ENCODE assay signal across 14 cellular contexts in the genomic region with DNA sequence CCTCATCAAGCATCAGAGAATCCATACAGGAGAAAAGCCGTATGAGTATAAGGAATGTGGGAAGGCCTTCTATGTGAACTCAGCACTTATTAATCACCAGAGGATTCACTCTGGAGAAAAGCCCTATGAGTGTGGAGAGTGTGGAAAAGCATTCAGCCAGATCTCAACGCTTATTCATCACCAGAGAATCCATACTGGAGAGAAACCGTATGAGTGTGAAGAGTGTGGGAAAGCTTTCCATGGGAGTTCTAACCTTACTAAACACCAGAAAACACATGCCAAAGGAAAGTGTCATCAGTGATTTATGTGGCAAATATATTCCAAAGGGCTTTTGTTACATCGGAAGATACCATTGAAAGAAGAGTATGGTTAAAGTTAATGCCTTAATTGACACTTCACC. TPM values are rescaled to one million over a fixed set of nuclear protein-coding genes. Genes with fewer than 3 reads are reported as not detected.
DNase-seq lines count a peak whose midpoint lies in the region; ATAC-seq and TF ChIP-seq lines count a peak whose summit lies in the region.
"Had no signal": no experiment of that assay in that cellular context is flagged by ENCODE, and none has a peak within 500 bp of the region (broad histone marks: within the 10 kb centered on the region; RNA-seq: fewer than 3 reads in every experiment).

No MANE protein-coding gene starts in this region.

- no peak overlapping the region for H3K4me3 ChIP-seq in astrocyte of the spinal cord (ENCODE audit: low read depth, low read length)
- H3K4me3 ChIP-seq in mucosa of descending colon, result no peak overlapping the region
- H3K4me3 ChIP-seq: adrenal gland had no signal

- no peak overlapping the region for H3K4me3 Mint-ChIP-seq in activated CD8-positive, alpha-beta memory T cell treated with anti-CD3 and anti-CD28 coated beads, Interleukin-2, amount 10 ng/mL, durations not matched to agents 7 days and 5 days

- no peaks in the 10 kb centered on the region for H3K9me3 ChIP-seq in mucosa of descending colon
- H3K9me3 ChIP-seq: adrenal gland had no signal

- no peaks in the 10 kb centered on the region for H3K4me1 ChIP-seq in mucosa of descending colon (ENCODE audit: low read depth)

- H3K9me3 Mint-ChIP-seq in activated CD8-positive, alpha-beta memory T cell treated with anti-CD3 and anti-CD28 coated beads, Interleukin-2, amount 10 ng/mL, durations not matched to agents 7 days and 5 days (ENCODE audit: low read depth), result peaks cover 3% of the 10 kb centered on the region

- in situ Hi-C loops in astrocyte of the spinal cord (cut with HindIII; ENCODE audit: low sequenced_read_pairs), result no loop called here

- no peaks in the 10 kb centered on the region for H3K36me3 ChIP-seq in mucosa of descending colon (ENCODE audit: low read depth)
- H3K36me3 ChIP-seq: adrenal gland had no signal

- CTCF ChIA-PET in activated CD8-positive, alpha-beta memory T cell treated with anti-CD3 and anti-CD28 coated beads, Interleukin-2, amount 10 ng/mL, durations not matched to agents 7 days and 5 days (lab: Charles Lee), result interaction anchor here (0.8 kb wide), 1 partner anchor 25 kb away, joined by 3 read pairs; a partner anchor contains a TSS

- DNase-seq in AG08395 (ENCODE audit: low spot score) (peak; percentile 38), HS-27A (ENCODE audit: low read depth) (peak; percentile 91), astrocyte of the spinal cord (ENCODE audit: low read depth, low spot score) (peak; percentile 22), iris pigment epithelial cell (ENCODE audit: low read depth) (peak; percentile 76), mucosa of descending colon (no peak), NCI-H1417 treated with DMSO at 0.1 percent for 48 hours (lab: John Stamatoyannopoulos, UW) (no peak), D341Med (ENCODE audit: low spot score) (no peak)
- DNase-seq in activated CD8-positive, alpha-beta memory T cell treated with anti-CD3 and anti-CD28 coated beads, Interleukin-2, amount 10 ng/mL, durations not matched to agents 7 days and 5 days, result no peak
- DNase-seq: activated CD4-positive, alpha-beta T cell treated with anti-CD3 and anti-CD28 coated beads for 1 hour; adrenal gland; dermis blood vessel endothelial cell; foreskin melanocyte; NCI-H1436 had no signal

- ATAC-seq in activated CD8-positive, alpha-beta memory T cell treated with anti-CD3 and anti-CD28 coated beads, Interleukin-2, amount 10 ng/mL, durations not matched to agents 7 days and 5 days, result no peak
- ATAC-seq in mucosa of descending colon, result no peak

- H3K27me3 Mint-ChIP-seq in activated CD8-positive, alpha-beta memory T cell treated with anti-CD3 and anti-CD28 coated beads, Interleukin-2, amount 10 ng/mL, durations not matched to agents 7 days and 5 days, result peaks cover 3% of the 10 kb centered on the region

- intact Hi-C loops in mucosa of descending colon (cut with DNase I, micrococcal nuclease), result no loop called here

- peaks cover 4% of the 10 kb centered on the region for H3K4me1 Mint-ChIP-seq in activated CD8-positive, alpha-beta memory T cell treated with anti-CD3 and anti-CD28 coated beads, Interleukin-2, amount 10 ng/mL, durations not matched to agents 7 days and 5 days

- TF ChIP-seq CTCF in astrocyte of the spinal cord (IDR thresholded peaks at IDR 0.05; ENCODE audit: low read depth, low read length) (no peak), mucosa of descending colon (IDR thresholded peaks at IDR 0.05) (no peak)

- H3K27ac Mint-ChIP-seq in activated CD8-positive, alpha-beta memory T cell treated with anti-CD3 and anti-CD28 coated beads, Interleukin-2, amount 10 ng/mL, durations not matched to agents 7 days and 5 days, result no peak overlapping the region
- H3K27ac Mint-ChIP-seq: progenitor cell of endocrine pancreas had no signal

- H3K36me3 Mint-ChIP-seq in activated CD8-positive, alpha-beta memory T cell treated with anti-CD3 and anti-CD28 coated beads, Interleukin-2, amount 10 ng/mL, durations not matched to agents 7 days and 5 days, result peaks cover 3% of the 10 kb centered on the region

RNA-seq across cellular contexts. Expression of a gene that starts 25.4 kb away (rescaled TPM):
- total RNA-seq in activated CD8-positive, alpha-beta memory T cell treated with anti-CD3 and anti-CD28 coated beads, Interleukin-2, amount 10 ng/mL, durations not matched to agents 7 days and 5 days, result 10 to 100 TPM; 21.4 to 21.8 TPM
- 10 to 100 TPM; 11.6 to 26.7 (median 16.6) TPM for total RNA-seq in mucosa of descending colon

RNA-seq across cellular contexts. Expression of a gene that starts 42.7 kb away (rescaled TPM):
- total RNA-seq in activated CD8-positive, alpha-beta memory T cell treated with anti-CD3 and anti-CD28 coated beads, Interleukin-2, amount 10 ng/mL, durations not matched to agents 7 days and 5 days, result 1 to 10 TPM; 4.6 to 7.5 TPM
- 1 to 10 TPM; 7.4 to 9.5 (median 8.3) TPM for total RNA-seq in mucosa of descending colon

RNA-seq across cellular contexts. Expression of a gene that starts 58.0 kb away (rescaled TPM):
- total RNA-seq in activated CD8-positive, alpha-beta memory T cell treated with anti-CD3 and anti-CD28 coated beads, Interleukin-2, amount 10 ng/mL, durations not matched to agents 7 days and 5 days, result 10 to 100 TPM in 1 of 2 experiments, 1 to 10 TPM in 1; 7.0 to 11.6 TPM
- 10 to 100 TPM; 14.1 to 15.7 (median 14.9) TPM for total RNA-seq in mucosa of descending colon

Comparison
In these comparisons a context has a peak if more than half of its experiments do, and no peak if none do; other contexts are left out.
1. DNase-seq: peak in AG08395 (single experiment), HS-27A (single experiment), astrocyte of the spinal cord (single experiment) and iris pigment epithelial cell (single experiment); none in activated CD8-positive, alpha-beta memory T cell treated with anti-CD3 and anti-CD28 coated beads, Interleukin-2, amount 10 ng/mL, durations not matched to agents 7 days and 5 days (single experiment), mucosa of descending colon (0 of 3), NCI-H1417 treated with DMSO at 0.1 percent for 48 hours (single experiment) and D341Med (single experiment).